ENCODE assay signal across 1 cellular context in the genomic region with DNA sequence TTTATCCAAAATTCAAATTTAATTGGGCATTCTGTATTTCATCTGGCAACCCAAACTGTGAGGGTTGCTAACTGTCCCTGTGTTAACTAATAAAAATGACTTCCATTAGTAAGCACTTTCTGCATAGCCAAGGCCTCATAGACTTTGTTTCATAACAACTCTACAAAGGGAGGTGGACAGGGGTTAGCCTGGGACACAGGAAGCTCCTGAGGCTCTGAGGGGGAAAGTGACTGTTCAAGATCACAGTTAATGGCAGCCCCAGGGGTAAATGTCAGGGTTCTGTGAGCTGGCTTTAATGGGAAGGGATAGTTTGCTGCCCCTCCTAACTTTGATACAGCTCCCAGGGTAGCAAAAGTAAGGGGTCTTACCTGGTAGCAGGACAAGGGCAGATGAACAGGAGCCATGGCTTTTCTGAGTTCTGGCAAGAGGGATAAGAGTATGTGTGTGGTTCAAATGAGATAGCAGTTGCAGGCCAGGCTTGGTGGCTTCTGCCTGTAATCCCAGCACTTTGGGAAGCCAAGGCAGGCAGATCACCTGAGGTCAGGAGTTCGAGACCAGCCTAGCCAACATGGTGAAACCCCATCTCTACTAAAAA.
TF ChIP-seq lines count a peak whose summit lies in the region.

No MANE protein-coding gene starts in this region.

TF ChIP-seq in IMR-90, 13 proteins besides CTCF, POLR2A, EP300 and RAD21 (continued from another document):
- no peak for TF ChIP-seq BHLHE40 (IDR thresholded peaks at IDR 0.05; ENCODE audit: low read depth, low read length)
- no peak for TF ChIP-seq NFE2L2 (IDR thresholded peaks at IDR 0.05; ENCODE audit: low read depth, low read length)
- TF ChIP-seq SMC3 (IDR thresholded peaks at IDR 0.05; ENCODE audit: low read depth, low read length), result no peak
- TF ChIP-seq, protein P1, sequence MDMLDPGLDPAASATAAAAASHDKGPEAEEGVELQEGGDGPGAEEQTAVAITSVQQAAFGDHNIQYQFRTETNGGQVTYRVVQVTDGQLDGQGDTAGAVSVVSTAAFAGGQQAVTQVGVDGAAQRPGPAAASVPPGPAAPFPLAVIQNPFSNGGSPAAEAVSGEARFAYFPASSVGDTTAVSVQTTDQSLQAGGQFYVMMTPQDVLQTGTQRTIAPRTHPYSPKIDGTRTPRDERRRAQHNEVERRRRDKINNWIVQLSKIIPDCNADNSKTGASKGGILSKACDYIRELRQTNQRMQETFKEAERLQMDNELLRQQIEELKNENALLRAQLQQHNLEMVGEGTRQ (IDR thresholded peaks at IDR 0.05; ENCODE audit: low read depth, low read length), result no peak
- TF ChIP-seq, protein P2, sequence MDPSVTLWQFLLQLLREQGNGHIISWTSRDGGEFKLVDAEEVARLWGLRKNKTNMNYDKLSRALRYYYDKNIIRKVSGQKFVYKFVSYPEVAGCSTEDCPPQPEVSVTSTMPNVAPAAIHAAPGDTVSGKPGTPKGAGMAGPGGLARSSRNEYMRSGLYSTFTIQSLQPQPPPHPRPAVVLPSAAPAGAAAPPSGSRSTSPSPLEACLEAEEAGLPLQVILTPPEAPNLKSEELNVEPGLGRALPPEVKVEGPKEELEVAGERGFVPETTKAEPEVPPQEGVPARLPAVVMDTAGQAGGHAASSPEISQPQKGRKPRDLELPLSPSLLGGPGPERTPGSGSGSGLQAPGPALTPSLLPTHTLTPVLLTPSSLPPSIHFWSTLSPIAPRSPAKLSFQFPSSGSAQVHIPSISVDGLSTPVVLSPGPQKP (IDR thresholded peaks at IDR 0.05; ENCODE audit: borderline replicate concordance, low read depth, low read length), result no peak
- no peak for TF ChIP-seq CEBPB (IDR thresholded peaks at IDR 0.05; ENCODE audit: low read depth, low read length)
- no peak for TF ChIP-seq MAZ (IDR thresholded peaks at IDR 0.05; ENCODE audit: borderline replicate concordance, low read depth, low read length)
- TF ChIP-seq MXI1 (IDR thresholded peaks at IDR 0.05; ENCODE audit: borderline replicate concordance, low read depth, low read length), result no peak
- TF ChIP-seq CHD1 (IDR thresholded peaks at IDR 0.05; ENCODE audit: low read depth, low read length), result no peak
- no peak for TF ChIP-seq MAFK (IDR thresholded peaks at IDR 0.05; ENCODE audit: low read depth, low read length)
